Comparison of ENCODE assay signal across 8 cellular contexts in genomic region chr17:20843799-20844553, GRCh38.
A peak's percentile ranks its signal among the peaks of the same experiment; 100 is the strongest.
DNase-seq lines count a peak whose midpoint lies in the region; ATAC-seq and TF ChIP-seq lines count a peak whose summit lies in the region.
"Not testable (repeated sequence)": the region's sequence is repeated elsewhere in the genome, so short reads cannot be mapped to it uniquely, and the experiment has no call there.

No MANE protein-coding gene starts in this region.

- not testable (repeated sequence) for H3K27ac ChIP-seq in transverse colon

- DNase-seq in GM13976 (ENCODE audit: low spot score) (peak; percentile 18), NCI-H524 (lab: John Stamatoyannopoulos, UW) (peak; percentile 40 to 41), transverse colon (peak; percentile 39)
- peak; percentile 18 to 41 for DNase-seq in activated CD4-positive, alpha-beta T cell treated with anti-CD3 and anti-CD28 coated beads for 24 hours (ENCODE audit: low read depth in 2 of 2)
- peak; percentile 64 for DNase-seq in activated naive CD4-positive, alpha-beta T cell treated with anti-CD3 and anti-CD28 coated beads, Interleukin-2, amount 10 ng/mL, durations not matched to agents 7 days and 5 days
- not testable (repeated sequence) for DNase-seq in mesothelial cell of epicardium (ENCODE audit: low spot score in 2 of 2, unreplicated experiment in 2 of 2)
- peak; percentile 8 to 44 for DNase-seq in stimulated activated CD4-positive, alpha-beta T cell treated with anti-CD3 and anti-CD28 coated beads, Interleukin-1b, Interleukin-23, amount 100 ng/mL, for 4 hours (ENCODE audit: low read depth in 2 of 2)

- not testable (repeated sequence) for H3K9me3 Mint-ChIP-seq in activated naive CD4-positive, alpha-beta T cell treated with anti-CD3 and anti-CD28 coated beads, Interleukin-2, amount 10 ng/mL, durations not matched to agents 7 days and 5 days; mesothelial cell of epicardium

- TF ChIP-seq POLR2A in transverse colon (IDR thresholded peaks at IDR 0.05): not testable (repeated sequence)

- not testable (repeated sequence) for H3K36me3 Mint-ChIP-seq in activated naive CD4-positive, alpha-beta T cell treated with anti-CD3 and anti-CD28 coated beads, Interleukin-2, amount 10 ng/mL, durations not matched to agents 7 days and 5 days; mesothelial cell of epicardium

- peaks cover 51% of the 10 kb centered on the region for H3K27me3 Mint-ChIP-seq in activated naive CD4-positive, alpha-beta T cell treated with anti-CD3 and anti-CD28 coated beads, Interleukin-2, amount 10 ng/mL, durations not matched to agents 7 days and 5 days
- H3K27me3 Mint-ChIP-seq in mesothelial cell of epicardium (ENCODE audit: low read depth): not testable (repeated sequence)

- WGBS in transverse colon (ENCODE audit: low coverage in 1 of 2), 2 donors: 1% methylated on average over 22 of the region's 74 CpGs; no CpG with 5 or more reads in 1 of the 2 donors

- not testable (repeated sequence) for TF ChIP-seq EP300 in transverse colon (IDR thresholded peaks at IDR 0.05; ENCODE audit: low read depth)

- H3K9me3 ChIP-seq in transverse colon: not testable (repeated sequence)

- intact Hi-C loops in transverse colon (cut with DNase I; ENCODE audit: low total_unique reads): not testable (repeated sequence)

- H3K27ac Mint-ChIP-seq in activated naive CD4-positive, alpha-beta T cell treated with anti-CD3 and anti-CD28 coated beads, Interleukin-2, amount 10 ng/mL, durations not matched to agents 7 days and 5 days; mesothelial cell of epicardium: not testable (repeated sequence)

- in situ Hi-C loops in GM13976 (cut with MboI; ENCODE audit: low sequenced_read_pairs, unreplicated experiment); transverse colon (cut with MboI; ENCODE audit: low pct_ligation_motif_present in 1 of 4, low pct_unique_long_range_greater_than_20kb in 1 of 4, low sequenced_read_pairs in 3 of 4): not testable (repeated sequence)

- H3K4me3 ChIP-seq in transverse colon: peak overlapping the region in 1 of 4 donors; percentile 16

- CTCF ChIA-PET in activated naive CD4-positive, alpha-beta T cell treated with anti-CD3 and anti-CD28 coated beads, Interleukin-2, amount 10 ng/mL, durations not matched to agents 7 days and 5 days (lab: Charles Lee): not testable (repeated sequence)

- ATAC-seq in esophagus mucosa: peak; percentile 67

- TF ChIP-seq CTCF in GM13976 (IDR thresholded peaks at IDR 0.05; ENCODE audit: borderline replicate concordance, control extremely low read depth, extremely low read depth, insufficient read depth, missing control alignments); mesothelial cell of epicardium (IDR thresholded peaks at IDR 0.05; ENCODE audit: unreplicated experiment); transverse colon (IDR thresholded peaks at IDR 0.05): not testable (repeated sequence)

- peak overlapping the region; percentile 44 for H3K4me3 Mint-ChIP-seq in activated naive CD4-positive, alpha-beta T cell treated with anti-CD3 and anti-CD28 coated beads, Interleukin-2, amount 10 ng/mL, durations not matched to agents 7 days and 5 days
- peak overlapping the region; percentile 72 for H3K4me3 Mint-ChIP-seq in mesothelial cell of epicardium

- H3K4me1 ChIP-seq in transverse colon: not testable (repeated sequence)

- H3K4me1 Mint-ChIP-seq in activated naive CD4-positive, alpha-beta T cell treated with anti-CD3 and anti-CD28 coated beads, Interleukin-2, amount 10 ng/mL, durations not matched to agents 7 days and 5 days: peaks cover 10% of the 10 kb centered on the region
- H3K4me1 Mint-ChIP-seq in mesothelial cell of epicardium: not testable (repeated sequence)

- H3K36me3 ChIP-seq in transverse colon: not testable (repeated sequence)

- H3K27me3 ChIP-seq in transverse colon: peaks cover 33% of the 10 kb centered on the region
